ENCODE assay signal across 22 cellular contexts in genomic region chr7:103010220-103010607, GRCh38.
"Had no signal": no experiment of that assay in that cellular context is flagged by ENCODE, and none has a peak within 500 bp of the region (broad histone marks: within the 10 kb centered on the region; RNA-seq: fewer than 3 reads in every experiment).

No MANE protein-coding gene starts in this region.

- H3K27me3 ChIP-seq: breast epithelium, esophagus squamous epithelium, heart right ventricle, testis had no signal

- ATAC-seq: activated naive CD4-positive, alpha-beta T cell treated with anti-CD3 and anti-CD28 coated beads, Interleukin-2, amount 50 U/mL, for 72 hours; activated T-cell treated with anti-CD3 and anti-CD28 coated beads, Interleukin-2, amount 50 U/mL, for 72 hours; heart right ventricle; naive thymus-derived CD8-positive, alpha-beta T cell; right cardiac atrium had no signal

- H3K9me3 ChIP-seq: breast epithelium, esophagus squamous epithelium, testis had no signal

- H3K4me1 ChIP-seq: breast epithelium, heart right ventricle, left ventricle myocardium inferior, testis had no signal

- H3K36me3 ChIP-seq: breast epithelium, esophagus squamous epithelium, heart right ventricle, left ventricle myocardium inferior had no signal

- DNase-seq: activated CD4-positive, alpha-beta memory T cell treated with anti-CD3 and anti-CD28 coated beads, Interleukin-2, amount 10 ng/mL, durations not matched to agents 7 days and 5 days; activated CD4-positive, alpha-beta T cell treated with anti-CD3 and anti-CD28 coated beads for 1 hour; activated CD4-positive, alpha-beta T cell treated with anti-CD3 and anti-CD28 coated beads, Interleukin-2, amount 10 ng/mL, durations not matched to agents 7 days and 5 days; activated naive CD4-positive, alpha-beta T cell; activated T-cell treated with anti-CD3 and anti-CD28 coated beads, Interleukin-2, amount 50 U/mL, for 72 hours; effector CD4-positive, alpha-beta T cell; esophagus squamous epithelium; foreskin melanocyte; heart right ventricle; left ventricle myocardium inferior; occipital lobe; right cardiac atrium; stimulated activated CD4-positive, alpha-beta T cell treated with anti-CD3 and anti-CD28 coated beads, Interleukin-15, amount 100 ng/mL, for 24 hours; stimulated activated naive CD8-positive, alpha-beta T cell treated with anti-CD3 and anti-CD28 coated beads, Interleukin-15, Interleukin-2, amounts not matched to agents 100 U/mL and 50 U/mL, for 24 hours; T-helper 2 cell; testis; trophoblast cell had no signal

- H3K4me3 ChIP-seq: breast epithelium, esophagus squamous epithelium, heart right ventricle, left ventricle myocardium inferior, lung, testis had no signal

- H3K27ac ChIP-seq: breast epithelium, epithelial cell of prostate, esophagus squamous epithelium, heart right ventricle, left ventricle myocardium inferior had no signal
